9 cellular contexts compared by ENCODE assay signal in genomic region chr5:43068037-43068436, GRCh38. TPM values are rescaled to one million over a fixed set of nuclear protein-coding genes. Genes with fewer than 3 reads are reported as not detected.
DNase-seq lines count a peak whose midpoint lies in the region; ATAC-seq and TF ChIP-seq lines count a peak whose summit lies in the region.
"Had no signal": no experiment of that assay in that cellular context is flagged by ENCODE, and none has a peak within 500 bp of the region (broad histone marks: within the 10 kb centered on the region; RNA-seq: fewer than 3 reads in every experiment).

No MANE protein-coding gene starts in this region.

- TF ChIP-seq POLR2A in sigmoid colon (IDR thresholded peaks at IDR 0.05): no peak

- H3K9ac ChIP-seq in SU-DHL-6 (ENCODE audit: low read length): peak overlapping the region; percentile 86

- H3K36me3 ChIP-seq in SU-DHL-6 (ENCODE audit: low read length): 0 out of 2 replicates have a peak, but pooled peaks cover 3% of the 10 kb centered on the region
- peaks cover 0 to 21% (median 10%) of the 10 kb centered on the region in 4 donors for H3K36me3 ChIP-seq in sigmoid colon

- peaks cover 8% of the 10 kb centered on the region for H3F3A ChIP-seq in SU-DHL-6 (ENCODE audit: insufficient read depth)

- WGBS in sigmoid colon, 2 donors: 75 to 87% methylated on average over 2 of the region's 2 CpGs

- H3K9me3 ChIP-seq in SU-DHL-6 (ENCODE audit: insufficient read depth, low read length): no peaks in the 10 kb centered on the region
- no peaks in the 10 kb centered on the region for H3K9me3 ChIP-seq in sigmoid colon

- H3K9me2 ChIP-seq in SU-DHL-6 (replicated peaks; ENCODE audit: insufficient read depth, low read length): no peaks in the 10 kb centered on the region

- peaks cover 0 to 38% (median 25%) of the 10 kb centered on the region in 4 donors for H3K4me1 ChIP-seq in sigmoid colon

- no peaks in the 10 kb centered on the region for H3K27me3 ChIP-seq in SU-DHL-6 (ENCODE audit: low read length)
- no peaks in the 10 kb centered on the region for H3K27me3 ChIP-seq in sigmoid colon

- H3K4me3 ChIP-seq in GM12865 (ENCODE audit: low read depth, low read length): peak overlapping the region; percentile 70
- H3K4me3 ChIP-seq in SU-DHL-6 (ENCODE audit: insufficient read depth, low read length, poor library complexity, severe bottlenecking): peak overlapping the region; percentile 71
- peak overlapping the region; percentile 93 for H3K4me3 ChIP-seq in fibroblast of the aortic adventitia (ENCODE audit: low read depth, low read length)
- H3K4me3 ChIP-seq in sigmoid colon: peak overlapping the region; percentile 65 to 91 (median 80)

- H2AFZ ChIP-seq in SU-DHL-6 (ENCODE audit: low read depth, low read length, severe bottlenecking): peak overlapping the region; percentile 87

- no peaks in the 10 kb centered on the region for H4K20me1 ChIP-seq in SU-DHL-6 (ENCODE audit: low read depth, low read length)

- peaks cover 20% of the 10 kb centered on the region for H3K79me2 ChIP-seq in SU-DHL-6 (ENCODE audit: insufficient read depth, low read length)

- peak overlapping the region; percentile 86; the same call in 1 of the 2 replicates for H3K27ac ChIP-seq in SU-DHL-6 (ENCODE audit: low read depth, low read length)
- H3K27ac ChIP-seq in sigmoid colon: peak overlapping the region; percentile 94 to 100 (median 98)

- TF ChIP-seq CTCF in GM12865 (IDR thresholded peaks at IDR 0.05; ENCODE audit: insufficient read depth, low read depth, low read length, missing control alignments): no peak
- TF ChIP-seq CTCF in SU-DHL-6 (IDR thresholded peaks at IDR 0.05; ENCODE audit: insufficient read depth, low read length, poor library complexity, severe bottlenecking): no peak
- TF ChIP-seq CTCF in fibroblast of the aortic adventitia (IDR thresholded peaks at IDR 0.05; ENCODE audit: insufficient read depth, low read length): no peak
- TF ChIP-seq CTCF in sigmoid colon (IDR thresholded peaks at IDR 0.05): no peak

- peak overlapping the region; percentile 97 for H3K4me2 ChIP-seq in SU-DHL-6 (ENCODE audit: low read depth, low read length, poor library complexity, severe bottlenecking)

- no peak for TF ChIP-seq EP300 in sigmoid colon (IDR thresholded peaks at IDR 0.05)

- DNase-seq in GM12865 (ENCODE audit: low read depth) (no peak), fibroblast of the aortic adventitia (ENCODE audit: low read depth) (no peak), sigmoid colon (no peak), SKM-1 (lab: John Stamatoyannopoulos, UW; ENCODE audit: unreplicated experiment) (no peak), NCI-H524 treated with DMSO at 0.1 percent for 48 hours (lab: John Stamatoyannopoulos, UW) (no peak)
- DNase-seq: NCI-H82 had no signal

- intact Hi-C loops in sigmoid colon (cut with DNase I): loop anchor here (5.0 kb wide), 4 partner anchors 39 to 414 kb away; partner anchors contain the start of genes HMGCS1, NIM1K and TMEM267

- ATAC-seq in HG03520 (IDR thresholded peaks at IDR 0.05; ENCODE audit: unreplicated experiment): no peak
- no peak for ATAC-seq in HG02973 (IDR thresholded peaks at IDR 0.05; ENCODE audit: unreplicated experiment)

RNA-seq across cellular contexts. Expression of gene ANXA2R, which starts 27.9 kb away (rescaled TPM):
- total RNA-seq in fibroblast of the aortic adventitia (ENCODE audit: low replicate concordance) (3.0 and 3.4 TPM in 2 replicates), sigmoid colon (1 to 10 TPM; 1.8 to 4.4 (median 3.7) TPM)
- polyA plus RNA-seq in sigmoid colon: 10 to 100 TPM in 1 of 3 donors, 1 to 10 TPM in 1, under 1 TPM in 1; 0.69 to 12.4 (median 1.8) TPM

RNA-seq across cellular contexts. Expression of gene ZNF131, which starts 52.7 kb away (rescaled TPM):
- total RNA-seq in fibroblast of the aortic adventitia (ENCODE audit: low replicate concordance) (42.3 and 43.7 TPM in 2 replicates), sigmoid colon (10 to 100 TPM; 21.7 to 35.3 (median 29.2) TPM)
- polyA plus RNA-seq in sigmoid colon: 10 to 100 TPM; 13.8 to 20.8 (median 20.1) TPM
